ENCODE assay signal across 14 cellular contexts in genomic region chr2:19228720-19229119, GRCh38.
A peak's percentile ranks its signal among the peaks of the same experiment; 100 is the strongest.
DNase-seq lines count a peak whose midpoint lies in the region; ATAC-seq, FAIRE-seq and TF ChIP-seq lines count a peak whose summit lies in the region.
"Had no signal": no experiment of that assay in that cellular context is flagged by ENCODE, and none has a peak within 500 bp of the region (broad histone marks: within the 10 kb centered on the region; RNA-seq: fewer than 3 reads in every experiment).

No MANE protein-coding gene starts in this region.

- no peaks in the 10 kb centered on the region for H4K20me1 ChIP-seq in HepG2 (ENCODE audit: insufficient read depth, low read length)
- no peaks in the 10 kb centered on the region for H4K20me1 ChIP-seq in PC-9 (ENCODE audit: insufficient read depth)

- no peak for TF ChIP-seq RAD21 in HepG2 (CRISPR knock-in tag; IDR thresholded peaks at IDR 0.05)

- TF ChIP-seq CTCF in HepG2 (CRISPR knock-in tag; IDR thresholded peaks at IDR 0.05) (no peak), right lobe of liver (IDR thresholded peaks at IDR 0.05) (no peak), Peyer's patch (IDR thresholded peaks at IDR 0.05) (no peak), esophagus squamous epithelium (IDR thresholded peaks at IDR 0.05) (no peak), PC-9 (conservative IDR thresholded peaks at IDR 0.05) (no peak)

- ATAC-seq in HepG2 (peak; percentile 54), right lobe of liver (no peak)
- ATAC-seq: activated CD8-positive, alpha-beta T cell treated with anti-CD3 and anti-CD28 coated beads, Interleukin-2, amount 10 ng/mL, durations not matched to agents 7 days and 5 days had no signal

- H3K4me2 ChIP-seq in HepG2 (ENCODE audit: low read depth, low read length) (no peak overlapping the region), PC-9 (no peak overlapping the region)

- no peak overlapping the region for H2AFZ ChIP-seq in HepG2 (ENCODE audit: low read length)
- H2AFZ ChIP-seq in PC-9: no peak overlapping the region

- H3K9me3 ChIP-seq in HepG2 (ENCODE audit: low read length) (no peaks in the 10 kb centered on the region), right lobe of liver (no peaks in the 10 kb centered on the region), Peyer's patch (no peaks in the 10 kb centered on the region), esophagus squamous epithelium (no peaks in the 10 kb centered on the region), PC-9 (ENCODE audit: insufficient read depth, low read depth) (no peaks in the 10 kb centered on the region)
- H3K9me3 ChIP-seq: ascending aorta had no signal

- H3K9me2 ChIP-seq in PC-9 (ENCODE audit: insufficient read depth): no peaks in the 10 kb centered on the region

- no peaks in the 10 kb centered on the region for H3K36me3 ChIP-seq in HepG2 (replicated peaks in 1 of 2; ENCODE audit: control insufficient read depth in 1 of 2, insufficient read depth in 2 of 2, low read length in 2 of 2)
- H3K36me3 ChIP-seq in right lobe of liver: no peaks in the 10 kb centered on the region
- no peaks in the 10 kb centered on the region for H3K36me3 ChIP-seq in Peyer's patch
- H3K36me3 ChIP-seq in esophagus squamous epithelium: no peaks in the 10 kb centered on the region
- H3K36me3 ChIP-seq in PC-9 (ENCODE audit: low read depth): no peaks in the 10 kb centered on the region
- H3K36me3 ChIP-seq: ascending aorta had no signal

- H3K4me1 ChIP-seq in HepG2 (ENCODE audit: insufficient read depth, low read length): peaks cover 30% of the 10 kb centered on the region
- no peaks in the 10 kb centered on the region for H3K4me1 ChIP-seq in right lobe of liver
- no peaks in the 10 kb centered on the region for H3K4me1 ChIP-seq in Peyer's patch
- H3K4me1 ChIP-seq in esophagus squamous epithelium: peaks cover 0 to 19% (median 6%) of the 10 kb centered on the region in 3 donors
- H3K4me1 ChIP-seq in PC-9 (replicated peaks; ENCODE audit: insufficient read depth): no peaks in the 10 kb centered on the region
- H3K4me1 ChIP-seq: ascending aorta had no signal

- H3K4me3 ChIP-seq in HepG2 (replicated peaks in 1 of 3; ENCODE audit: insufficient read depth in 1 of 3, low read depth in 2 of 3, low read length in 3 of 3) (no peak overlapping the region), right lobe of liver (no peak overlapping the region), Peyer's patch (no peak overlapping the region), esophagus squamous epithelium (no peak overlapping the region), PC-9 (no peak overlapping the region)
- H3K4me3 ChIP-seq: ascending aorta had no signal

- CTCF ChIA-PET in HepG2 (lab: Yijun Ruan, JAX; ENCODE audit: low intra/inter-chr PET ratio, low total read pairs) (no interaction called here), PC-9 (lab: Charles Lee) (no interaction called here)

- no peak for FAIRE-seq in HepG2 (lab: Jason Lieb, UNC)
- FAIRE-seq: small intestine had no signal

- H3K9ac ChIP-seq in HepG2 (ENCODE audit: insufficient read depth, low read depth, low read length): no peak overlapping the region

- TF ChIP-seq EP300 in HepG2 (IDR thresholded peaks at IDR 0.05; ENCODE audit: low read depth in 2 of 2, low read length in 2 of 2) (no peak), HepG2 (CRISPR knock-in tag; IDR thresholded peaks at IDR 0.05; ENCODE audit: borderline replicate concordance) (no peak)

- H3K27ac ChIP-seq in HepG2 (ENCODE audit: extremely low read length, insufficient read depth, low read length): no peak overlapping the region
- no peak overlapping the region for H3K27ac ChIP-seq in right lobe of liver
- H3K27ac ChIP-seq in epithelial cell of prostate: no peak overlapping the region
- H3K27ac ChIP-seq in Peyer's patch: no peak overlapping the region
- no peak overlapping the region for H3K27ac ChIP-seq in esophagus squamous epithelium
- H3K27ac ChIP-seq in PC-9: no peak overlapping the region
- H3K27ac ChIP-seq: ascending aorta had no signal

- 80% methylated on average over 1 of the region's 3 CpGs for WGBS in HepG2 (ENCODE audit: low lambda C conversion rate)
- WGBS in right lobe of liver (ENCODE audit: insufficient coverage, low coverage, low lambda C conversion rate, missing lambda C conversion rate): no CpG with 5 or more reads among the region's 3 CpGs
- 67% methylated on average over 2 of the region's 3 CpGs; no CpG with 5 or more reads in 1 of the 2 donors for WGBS in esophagus squamous epithelium, 2 donors

- no peaks in the 10 kb centered on the region for H3K79me2 ChIP-seq in HepG2 (ENCODE audit: insufficient read depth, low read length)
- no peaks in the 10 kb centered on the region for H3K79me2 ChIP-seq in PC-9 (ENCODE audit: low read depth)

- POLR2A ChIA-PET in HepG2 (lab: Yijun Ruan, JAX): no interaction called here
- POLR2A ChIA-PET in PC-9 (lab: Charles Lee; ENCODE audit: unreplicated experiment): no interaction called here

- H3K27me3 ChIP-seq in HepG2 (ENCODE audit: control insufficient read depth in 1 of 2, insufficient read depth in 2 of 2, low read length in 2 of 2) (no peaks in the 10 kb centered on the region), right lobe of liver (no peaks in the 10 kb centered on the region), Peyer's patch (no peaks in the 10 kb centered on the region), esophagus squamous epithelium (peaks cover 0 to 24% (median 0%) of the 10 kb centered on the region in 4 donors), PC-9 (ENCODE audit: insufficient read depth, low read depth) (no peaks in the 10 kb centered on the region)
- H3K27me3 ChIP-seq: ascending aorta had no signal

- no peak for TF ChIP-seq POLR2A in HepG2 (IDR thresholded peaks at IDR 0.05; ENCODE audit: insufficient read depth in 1 of 2, low read depth in 2 of 2, low read length in 2 of 2)
- TF ChIP-seq POLR2A in right lobe of liver (IDR thresholded peaks at IDR 0.05): no peak
- TF ChIP-seq POLR2A in Peyer's patch (IDR thresholded peaks at IDR 0.05): no peak
- TF ChIP-seq POLR2A in esophagus squamous epithelium (IDR thresholded peaks at IDR 0.05): no peak

- in situ Hi-C loops in HepG2 (cut with HindIII; ENCODE audit: extremely low pct_ligation_motif_present, low pct_unique_long_range_greater_than_20kb): no loop called here

- H3F3A ChIP-seq in PC-9 (ENCODE audit: insufficient read depth, low read depth): no peaks in the 10 kb centered on the region

- BruUV-seq in HepG2 (replicated peaks; lab: Mats Ljungman, UMichigan) (no TSS peak), PC-9 (replicated peaks; lab: Mats Ljungman, UMichigan) (no TSS peak)

- intact Hi-C loops in HepG2 (cut with micrococcal nuclease; ENCODE audit: unreplicated experiment) (no loop called here), right lobe of liver (cut with DNase I) (no loop called here), esophagus squamous epithelium (cut with DNase I) (no loop called here), PC-9 (cut with micrococcal nuclease; ENCODE audit: unreplicated experiment) (no loop called here)

- DNase-seq in HepG2 (ENCODE audit: low spot score): no peak
- no peak for DNase-seq in right lobe of liver
- DNase-seq in NCI-H345 (lab: John Stamatoyannopoulos, UW): peak; percentile 86
- peak; percentile 78 for DNase-seq in epithelial cell of prostate (ENCODE audit: low read depth, low spot score)
- peak; percentile 71 for DNase-seq in ureter (ENCODE audit: low spot score)
- no peak for DNase-seq in Peyer's patch
- DNase-seq in esophagus squamous epithelium (lab: John Stamatoyannopoulos, UW): no peak
- no peak for DNase-seq in PC-9
- DNase-seq: activated CD8-positive, alpha-beta T cell treated with anti-CD3 and anti-CD28 coated beads, Interleukin-2, amount 10 ng/mL, durations not matched to agents 7 days and 5 days; activated gamma-delta T cell; NCI-H774; SIG-M5; small intestine had no signal

TF ChIP-seq in HepG2, 621 proteins besides CTCF, POLR2A, EP300 and RAD21 (continues in another document):
- TF ChIP-seq ZBTB37 (CRISPR knock-in tag; IDR thresholded peaks at IDR 0.05) (no peak), ZBTB49 (CRISPR knock-in tag; IDR thresholded peaks at IDR 0.05; ENCODE audit: borderline replicate concordance) (no peak), ZNF331 (CRISPR knock-in tag; IDR thresholded peaks at IDR 0.05) (no peak), CBFB (CRISPR knock-in tag; IDR thresholded peaks at IDR 0.05) (no peak), HOXA3 (CRISPR knock-in tag; IDR thresholded peaks at IDR 0.05) (no peak), ZKSCAN5 (CRISPR knock-in tag; IDR thresholded peaks at IDR 0.05) (no peak)

Comparison
In these comparisons a context has a peak if more than half of its experiments do, and no peak if none do; other contexts are left out.
1. DNase-seq: peak in NCI-H345 (single experiment), epithelial cell of prostate (single experiment) and ureter (single experiment); none in HepG2 (single experiment), right lobe of liver (0 of 3), Peyer's patch (0 of 3), esophagus squamous epithelium (single experiment) and PC-9 (0 of 2).